1 cellular context compared by ENCODE assay signal in genomic region chr7:101106387-101106786, GRCh38.
TF ChIP-seq lines count a peak whose summit lies in the region.

No MANE protein-coding gene starts in this region.

TF ChIP-seq in IMR-90, 13 proteins besides CTCF, POLR2A, EP300 and RAD21:
- TF ChIP-seq RCOR1 (IDR thresholded peaks at IDR 0.05; ENCODE audit: insufficient replicate concordance, low read length): no peak
- TF ChIP-seq CEBPB (IDR thresholded peaks at IDR 0.05; ENCODE audit: low read depth, low read length): no peak
- no peak for TF ChIP-seq MAFK (IDR thresholded peaks at IDR 0.05; ENCODE audit: low read depth, low read length)
- TF ChIP-seq ELK1 (IDR thresholded peaks at IDR 0.05; ENCODE audit: borderline replicate concordance, low read depth, low read length): no peak
- no peak for TF ChIP-seq BHLHE40 (IDR thresholded peaks at IDR 0.05; ENCODE audit: low read depth, low read length)
- no peak for TF ChIP-seq NFE2L2 (IDR thresholded peaks at IDR 0.05; ENCODE audit: low read depth, low read length)
- no peak for TF ChIP-seq MXI1 (IDR thresholded peaks at IDR 0.05; ENCODE audit: borderline replicate concordance, low read depth, low read length)
- TF ChIP-seq USF2 (IDR thresholded peaks at IDR 0.05; ENCODE audit: low read depth, low read length): no peak
- TF ChIP-seq CHD1 (IDR thresholded peaks at IDR 0.05; ENCODE audit: low read depth, low read length): no peak
